Comparison of ENCODE assay signal across 1 cellular context in the genomic region with DNA sequence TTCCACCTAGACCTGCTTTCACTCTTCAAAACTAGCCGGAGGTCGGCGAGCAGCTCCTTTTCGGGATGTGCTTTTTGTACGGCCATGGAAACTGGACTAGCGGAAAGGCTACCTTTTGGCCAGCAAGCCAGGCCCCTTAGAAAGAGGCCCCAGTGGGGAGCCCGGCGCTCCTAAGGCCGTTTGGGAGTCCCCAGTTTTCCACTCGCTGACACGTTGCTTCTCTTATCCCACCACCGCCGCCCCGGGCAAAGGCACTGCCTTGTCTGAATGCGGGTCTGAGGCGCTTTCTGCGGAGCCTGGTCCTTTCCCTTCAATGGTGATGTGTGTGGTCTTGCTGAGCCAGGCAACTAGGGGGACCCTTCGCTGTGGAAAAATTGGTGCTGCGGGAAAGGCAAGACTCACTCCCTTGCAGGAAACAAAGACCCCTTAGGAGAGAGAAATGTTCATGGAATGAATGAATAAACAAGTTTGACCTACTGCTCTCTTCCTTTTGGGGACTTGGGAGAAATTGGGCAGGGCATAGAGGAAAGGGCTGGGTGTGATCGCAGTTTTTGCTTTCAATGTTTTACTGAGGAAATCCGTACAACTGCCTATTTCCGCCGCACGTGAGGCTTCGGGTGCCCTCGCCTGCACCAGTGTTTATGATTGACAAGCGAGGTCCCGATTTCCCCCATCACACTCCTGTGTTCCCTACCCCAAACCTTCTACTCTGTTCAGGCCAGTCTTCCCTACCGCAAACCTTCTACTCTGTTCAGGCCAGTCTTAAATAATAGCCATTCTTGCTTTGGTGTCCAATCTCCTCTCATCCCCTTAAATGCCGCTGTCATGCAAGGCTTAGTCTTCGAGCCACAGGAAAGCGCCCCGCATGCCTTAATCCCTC.
TF ChIP-seq lines count a peak whose summit lies in the region.

No MANE protein-coding gene starts in this region.

TF ChIP-seq in K562, 482 proteins besides CTCF, POLR2A, EP300 and RAD21 (continues in another document):
- TF ChIP-seq SIN3A (IDR thresholded peaks at IDR 0.05; ENCODE audit: borderline replicate concordance in 2 of 2, control insufficient read depth in 1 of 2, low read depth in 2 of 2, low read length in 2 of 2) (0 out of 4 replicates have a peak, but pooled peaks of 1 of the 2 experiments have one; percentile 21), DMBX1 (CRISPR knock-in tag; IDR thresholded peaks at IDR 0.05; ENCODE audit: borderline replicate concordance) (0 out of 2 replicates have a peak, but pooled peaks have one; percentile 17), RCOR1 (IDR thresholded peaks at IDR 0.05; ENCODE audit: borderline replicate concordance in 1 of 2, low read depth in 2 of 2, low read length in 2 of 2) (0 out of 4 replicates have a peak, but pooled peaks of 1 of the 2 experiments have one; percentile 3), FOXK2 (conservative IDR thresholded peaks at IDR 0.05 in 1 of 2, IDR thresholded peaks at IDR 0.05 in 1 of 2; ENCODE audit: low read depth in 2 of 2) (0 out of 4 replicates have a peak, but pooled peaks of 1 of the 2 experiments have one; percentile 23), SMARCC2 (IDR thresholded peaks at IDR 0.05; ENCODE audit: low read depth) (no peak), MYNN (IDR thresholded peaks at IDR 0.05) (0 out of 2 replicates have a peak, but pooled peaks have one; percentile 8), MYNN (CRISPR knock-in tag; IDR thresholded peaks at IDR 0.05) (no peak), ZBTB8A (IDR thresholded peaks at IDR 0.05; ENCODE audit: partially characterized antibody) (no peak), ZBTB7A (IDR thresholded peaks at IDR 0.05; ENCODE audit: borderline replicate concordance, control insufficient read depth, low read depth, low read length) (peak; percentile 35; the same call in 1 of the 2 replicates), CREM (IDR thresholded peaks at IDR 0.05; ENCODE audit: low read depth) (0 out of 2 replicates have a peak, but pooled peaks have one; percentile 14), PHF21A (IDR thresholded peaks at IDR 0.05; ENCODE audit: borderline replicate concordance, low read depth) (peak; percentile 77; the same call in 1 of the 2 replicates), KDM1A (IDR thresholded peaks at IDR 0.05) (0 out of 4 replicates have a peak, but pooled peaks of 1 of the 2 experiments have one; percentile 32), KDM2B (CRISPR knock-in tag; IDR thresholded peaks at IDR 0.05) (0 out of 2 replicates have a peak, but pooled peaks have one; percentile 18), ZFX (CRISPR knock-in tag; IDR thresholded peaks at IDR 0.05) (peak; percentile 49), HNRNPLL (IDR thresholded peaks at IDR 0.05; ENCODE audit: low read depth, low read length, poor library complexity, severe bottlenecking) (peak; percentile 76), NFYB (IDR thresholded peaks at IDR 0.05; ENCODE audit: extremely low read depth, insufficient read length) (no peak), NFRKB (IDR thresholded peaks at IDR 0.05; ENCODE audit: low read depth) (0 out of 2 replicates have a peak, but pooled peaks have one; percentile 14), L3MBTL2 (IDR thresholded peaks at IDR 0.05) (peak; percentile 69; the same call in 1 of the 2 replicates), HDAC1 (IDR thresholded peaks at IDR 0.05) (0 out of 4 replicates have a peak, but pooled peaks of 1 of the 2 experiments have one; percentile 10)
- TF ChIP-seq, protein P1, sequence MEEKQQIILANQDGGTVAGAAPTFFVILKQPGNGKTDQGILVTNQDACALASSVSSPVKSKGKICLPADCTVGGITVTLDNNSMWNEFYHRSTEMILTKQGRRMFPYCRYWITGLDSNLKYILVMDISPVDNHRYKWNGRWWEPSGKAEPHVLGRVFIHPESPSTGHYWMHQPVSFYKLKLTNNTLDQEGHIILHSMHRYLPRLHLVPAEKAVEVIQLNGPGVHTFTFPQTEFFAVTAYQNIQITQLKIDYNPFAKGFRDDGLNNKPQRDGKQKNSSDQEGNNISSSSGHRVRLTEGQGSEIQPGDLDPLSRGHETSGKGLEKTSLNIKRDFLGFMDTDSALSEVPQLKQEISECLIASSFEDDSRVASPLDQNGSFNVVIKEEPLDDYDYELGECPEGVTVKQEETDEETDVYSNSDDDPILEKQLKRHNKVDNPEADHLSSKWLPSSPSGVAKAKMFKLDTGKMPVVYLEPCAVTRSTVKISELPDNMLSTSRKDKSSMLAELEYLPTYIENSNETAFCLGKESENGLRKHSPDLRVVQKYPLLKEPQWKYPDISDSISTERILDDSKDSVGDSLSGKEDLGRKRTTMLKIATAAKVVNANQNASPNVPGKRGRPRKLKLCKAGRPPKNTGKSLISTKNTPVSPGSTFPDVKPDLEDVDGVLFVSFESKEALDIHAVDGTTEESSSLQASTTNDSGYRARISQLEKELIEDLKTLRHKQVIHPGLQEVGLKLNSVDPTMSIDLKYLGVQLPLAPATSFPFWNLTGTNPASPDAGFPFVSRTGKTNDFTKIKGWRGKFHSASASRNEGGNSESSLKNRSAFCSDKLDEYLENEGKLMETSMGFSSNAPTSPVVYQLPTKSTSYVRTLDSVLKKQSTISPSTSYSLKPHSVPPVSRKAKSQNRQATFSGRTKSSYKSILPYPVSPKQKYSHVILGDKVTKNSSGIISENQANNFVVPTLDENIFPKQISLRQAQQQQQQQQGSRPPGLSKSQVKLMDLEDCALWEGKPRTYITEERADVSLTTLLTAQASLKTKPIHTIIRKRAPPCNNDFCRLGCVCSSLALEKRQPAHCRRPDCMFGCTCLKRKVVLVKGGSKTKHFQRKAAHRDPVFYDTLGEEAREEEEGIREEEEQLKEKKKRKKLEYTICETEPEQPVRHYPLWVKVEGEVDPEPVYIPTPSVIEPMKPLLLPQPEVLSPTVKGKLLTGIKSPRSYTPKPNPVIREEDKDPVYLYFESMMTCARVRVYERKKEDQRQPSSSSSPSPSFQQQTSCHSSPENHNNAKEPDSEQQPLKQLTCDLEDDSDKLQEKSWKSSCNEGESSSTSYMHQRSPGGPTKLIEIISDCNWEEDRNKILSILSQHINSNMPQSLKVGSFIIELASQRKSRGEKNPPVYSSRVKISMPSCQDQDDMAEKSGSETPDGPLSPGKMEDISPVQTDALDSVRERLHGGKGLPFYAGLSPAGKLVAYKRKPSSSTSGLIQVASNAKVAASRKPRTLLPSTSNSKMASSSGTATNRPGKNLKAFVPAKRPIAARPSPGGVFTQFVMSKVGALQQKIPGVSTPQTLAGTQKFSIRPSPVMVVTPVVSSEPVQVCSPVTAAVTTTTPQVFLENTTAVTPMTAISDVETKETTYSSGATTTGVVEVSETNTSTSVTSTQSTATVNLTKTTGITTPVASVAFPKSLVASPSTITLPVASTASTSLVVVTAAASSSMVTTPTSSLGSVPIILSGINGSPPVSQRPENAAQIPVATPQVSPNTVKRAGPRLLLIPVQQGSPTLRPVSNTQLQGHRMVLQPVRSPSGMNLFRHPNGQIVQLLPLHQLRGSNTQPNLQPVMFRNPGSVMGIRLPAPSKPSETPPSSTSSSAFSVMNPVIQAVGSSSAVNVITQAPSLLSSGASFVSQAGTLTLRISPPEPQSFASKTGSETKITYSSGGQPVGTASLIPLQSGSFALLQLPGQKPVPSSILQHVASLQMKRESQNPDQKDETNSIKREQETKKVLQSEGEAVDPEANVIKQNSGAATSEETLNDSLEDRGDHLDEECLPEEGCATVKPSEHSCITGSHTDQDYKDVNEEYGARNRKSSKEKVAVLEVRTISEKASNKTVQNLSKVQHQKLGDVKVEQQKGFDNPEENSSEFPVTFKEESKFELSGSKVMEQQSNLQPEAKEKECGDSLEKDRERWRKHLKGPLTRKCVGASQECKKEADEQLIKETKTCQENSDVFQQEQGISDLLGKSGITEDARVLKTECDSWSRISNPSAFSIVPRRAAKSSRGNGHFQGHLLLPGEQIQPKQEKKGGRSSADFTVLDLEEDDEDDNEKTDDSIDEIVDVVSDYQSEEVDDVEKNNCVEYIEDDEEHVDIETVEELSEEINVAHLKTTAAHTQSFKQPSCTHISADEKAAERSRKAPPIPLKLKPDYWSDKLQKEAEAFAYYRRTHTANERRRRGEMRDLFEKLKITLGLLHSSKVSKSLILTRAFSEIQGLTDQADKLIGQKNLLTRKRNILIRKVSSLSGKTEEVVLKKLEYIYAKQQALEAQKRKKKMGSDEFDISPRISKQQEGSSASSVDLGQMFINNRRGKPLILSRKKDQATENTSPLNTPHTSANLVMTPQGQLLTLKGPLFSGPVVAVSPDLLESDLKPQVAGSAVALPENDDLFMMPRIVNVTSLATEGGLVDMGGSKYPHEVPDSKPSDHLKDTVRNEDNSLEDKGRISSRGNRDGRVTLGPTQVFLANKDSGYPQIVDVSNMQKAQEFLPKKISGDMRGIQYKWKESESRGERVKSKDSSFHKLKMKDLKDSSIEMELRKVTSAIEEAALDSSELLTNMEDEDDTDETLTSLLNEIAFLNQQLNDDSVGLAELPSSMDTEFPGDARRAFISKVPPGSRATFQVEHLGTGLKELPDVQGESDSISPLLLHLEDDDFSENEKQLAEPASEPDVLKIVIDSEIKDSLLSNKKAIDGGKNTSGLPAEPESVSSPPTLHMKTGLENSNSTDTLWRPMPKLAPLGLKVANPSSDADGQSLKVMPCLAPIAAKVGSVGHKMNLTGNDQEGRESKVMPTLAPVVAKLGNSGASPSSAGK (IDR thresholded peaks at IDR 0.05): peak; percentile 72
- TF ChIP-seq, protein P2, sequence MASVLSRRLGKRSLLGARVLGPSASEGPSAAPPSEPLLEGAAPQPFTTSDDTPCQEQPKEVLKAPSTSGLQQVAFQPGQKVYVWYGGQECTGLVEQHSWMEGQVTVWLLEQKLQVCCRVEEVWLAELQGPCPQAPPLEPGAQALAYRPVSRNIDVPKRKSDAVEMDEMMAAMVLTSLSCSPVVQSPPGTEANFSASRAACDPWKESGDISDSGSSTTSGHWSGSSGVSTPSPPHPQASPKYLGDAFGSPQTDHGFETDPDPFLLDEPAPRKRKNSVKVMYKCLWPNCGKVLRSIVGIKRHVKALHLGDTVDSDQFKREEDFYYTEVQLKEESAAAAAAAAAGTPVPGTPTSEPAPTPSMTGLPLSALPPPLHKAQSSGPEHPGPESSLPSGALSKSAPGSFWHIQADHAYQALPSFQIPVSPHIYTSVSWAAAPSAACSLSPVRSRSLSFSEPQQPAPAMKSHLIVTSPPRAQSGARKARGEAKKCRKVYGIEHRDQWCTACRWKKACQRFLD (CRISPR knock-in tag; IDR thresholded peaks at IDR 0.05): peak; percentile 42; the same call in 1 of the 2 replicates
- TF ChIP-seq, protein P3, sequence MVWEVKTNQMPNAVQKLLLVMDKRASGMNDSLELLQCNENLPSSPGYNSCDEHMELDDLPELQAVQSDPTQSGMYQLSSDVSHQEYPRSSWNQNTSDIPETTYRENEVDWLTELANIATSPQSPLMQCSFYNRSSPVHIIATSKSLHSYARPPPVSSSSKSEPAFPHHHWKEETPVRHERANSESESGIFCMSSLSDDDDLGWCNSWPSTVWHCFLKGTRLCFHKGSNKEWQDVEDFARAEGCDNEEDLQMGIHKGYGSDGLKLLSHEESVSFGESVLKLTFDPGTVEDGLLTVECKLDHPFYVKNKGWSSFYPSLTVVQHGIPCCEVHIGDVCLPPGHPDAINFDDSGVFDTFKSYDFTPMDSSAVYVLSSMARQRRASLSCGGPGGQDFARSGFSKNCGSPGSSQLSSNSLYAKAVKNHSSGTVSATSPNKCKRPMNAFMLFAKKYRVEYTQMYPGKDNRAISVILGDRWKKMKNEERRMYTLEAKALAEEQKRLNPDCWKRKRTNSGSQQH (CRISPR knock-in tag; IDR thresholded peaks at IDR 0.05): 0 out of 2 replicates have a peak, but pooled peaks have one; percentile 16
- TF ChIP-seq, protein P4, sequence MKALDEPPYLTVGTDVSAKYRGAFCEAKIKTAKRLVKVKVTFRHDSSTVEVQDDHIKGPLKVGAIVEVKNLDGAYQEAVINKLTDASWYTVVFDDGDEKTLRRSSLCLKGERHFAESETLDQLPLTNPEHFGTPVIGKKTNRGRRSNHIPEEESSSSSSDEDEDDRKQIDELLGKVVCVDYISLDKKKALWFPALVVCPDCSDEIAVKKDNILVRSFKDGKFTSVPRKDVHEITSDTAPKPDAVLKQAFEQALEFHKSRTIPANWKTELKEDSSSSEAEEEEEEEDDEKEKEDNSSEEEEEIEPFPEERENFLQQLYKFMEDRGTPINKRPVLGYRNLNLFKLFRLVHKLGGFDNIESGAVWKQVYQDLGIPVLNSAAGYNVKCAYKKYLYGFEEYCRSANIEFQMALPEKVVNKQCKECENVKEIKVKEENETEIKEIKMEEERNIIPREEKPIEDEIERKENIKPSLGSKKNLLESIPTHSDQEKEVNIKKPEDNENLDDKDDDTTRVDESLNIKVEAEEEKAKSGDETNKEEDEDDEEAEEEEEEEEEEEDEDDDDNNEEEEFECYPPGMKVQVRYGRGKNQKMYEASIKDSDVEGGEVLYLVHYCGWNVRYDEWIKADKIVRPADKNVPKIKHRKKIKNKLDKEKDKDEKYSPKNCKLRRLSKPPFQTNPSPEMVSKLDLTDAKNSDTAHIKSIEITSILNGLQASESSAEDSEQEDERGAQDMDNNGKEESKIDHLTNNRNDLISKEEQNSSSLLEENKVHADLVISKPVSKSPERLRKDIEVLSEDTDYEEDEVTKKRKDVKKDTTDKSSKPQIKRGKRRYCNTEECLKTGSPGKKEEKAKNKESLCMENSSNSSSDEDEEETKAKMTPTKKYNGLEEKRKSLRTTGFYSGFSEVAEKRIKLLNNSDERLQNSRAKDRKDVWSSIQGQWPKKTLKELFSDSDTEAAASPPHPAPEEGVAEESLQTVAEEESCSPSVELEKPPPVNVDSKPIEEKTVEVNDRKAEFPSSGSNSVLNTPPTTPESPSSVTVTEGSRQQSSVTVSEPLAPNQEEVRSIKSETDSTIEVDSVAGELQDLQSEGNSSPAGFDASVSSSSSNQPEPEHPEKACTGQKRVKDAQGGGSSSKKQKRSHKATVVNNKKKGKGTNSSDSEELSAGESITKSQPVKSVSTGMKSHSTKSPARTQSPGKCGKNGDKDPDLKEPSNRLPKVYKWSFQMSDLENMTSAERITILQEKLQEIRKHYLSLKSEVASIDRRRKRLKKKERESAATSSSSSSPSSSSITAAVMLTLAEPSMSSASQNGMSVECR (CRISPR knock-in tag; IDR thresholded peaks at IDR 0.05): 0 out of 2 replicates have a peak, but pooled peaks have one; percentile 13
- TF ChIP-seq, protein P5, sequence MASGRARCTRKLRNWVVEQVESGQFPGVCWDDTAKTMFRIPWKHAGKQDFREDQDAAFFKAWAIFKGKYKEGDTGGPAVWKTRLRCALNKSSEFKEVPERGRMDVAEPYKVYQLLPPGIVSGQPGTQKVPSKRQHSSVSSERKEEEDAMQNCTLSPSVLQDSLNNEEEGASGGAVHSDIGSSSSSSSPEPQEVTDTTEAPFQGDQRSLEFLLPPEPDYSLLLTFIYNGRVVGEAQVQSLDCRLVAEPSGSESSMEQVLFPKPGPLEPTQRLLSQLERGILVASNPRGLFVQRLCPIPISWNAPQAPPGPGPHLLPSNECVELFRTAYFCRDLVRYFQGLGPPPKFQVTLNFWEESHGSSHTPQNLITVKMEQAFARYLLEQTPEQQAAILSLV (tag; IDR thresholded peaks at IDR 0.05): no peak
- TF ChIP-seq, protein P6, sequence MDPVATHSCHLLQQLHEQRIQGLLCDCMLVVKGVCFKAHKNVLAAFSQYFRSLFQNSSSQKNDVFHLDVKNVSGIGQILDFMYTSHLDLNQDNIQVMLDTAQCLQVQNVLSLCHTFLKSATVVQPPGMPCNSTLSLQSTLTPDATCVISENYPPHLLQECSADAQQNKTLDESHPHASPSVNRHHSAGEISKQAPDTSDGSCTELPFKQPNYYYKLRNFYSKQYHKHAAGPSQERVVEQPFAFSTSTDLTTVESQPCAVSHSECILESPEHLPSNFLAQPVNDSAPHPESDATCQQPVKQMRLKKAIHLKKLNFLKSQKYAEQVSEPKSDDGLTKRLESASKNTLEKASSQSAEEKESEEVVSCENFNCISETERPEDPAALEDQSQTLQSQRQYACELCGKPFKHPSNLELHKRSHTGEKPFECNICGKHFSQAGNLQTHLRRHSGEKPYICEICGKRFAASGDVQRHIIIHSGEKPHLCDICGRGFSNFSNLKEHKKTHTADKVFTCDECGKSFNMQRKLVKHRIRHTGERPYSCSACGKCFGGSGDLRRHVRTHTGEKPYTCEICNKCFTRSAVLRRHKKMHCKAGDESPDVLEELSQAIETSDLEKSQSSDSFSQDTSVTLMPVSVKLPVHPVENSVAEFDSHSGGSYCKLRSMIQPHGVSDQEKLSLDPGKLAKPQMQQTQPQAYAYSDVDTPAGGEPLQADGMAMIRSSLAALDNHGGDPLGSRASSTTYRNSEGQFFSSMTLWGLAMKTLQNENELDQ (CRISPR knock-in tag; IDR thresholded peaks at IDR 0.05; ENCODE audit: borderline replicate concordance): no peak
